Comparison of ENCODE assay signal across 30 cellular contexts in genomic region chr20:52814371-52814770, GRCh38.
"Had no signal": no experiment of that assay in that cellular context is flagged by ENCODE, and none has a peak within 500 bp of the region (broad histone marks: within the 10 kb centered on the region; RNA-seq: fewer than 3 reads in every experiment).

No MANE protein-coding gene starts in this region.

- H3K9me3 ChIP-seq: left lung, lower lobe of right lung, pancreas, prostate gland, suprapubic skin, thoracic aorta, tibial artery, upper lobe of right lung, uterus had no signal

- FAIRE-seq: islet of Langerhans, kidney, pancreas had no signal

- H3K27me3 ChIP-seq: pancreas, suprapubic skin, tibial artery, uterus had no signal

- H3K27ac ChIP-seq: left lung, lower lobe of right lung, pancreas, prostate gland, skin epidermis, suprapubic skin, thoracic aorta, tibial artery, upper lobe of right lung, uterus had no signal

- H3K36me3 ChIP-seq: left lung, lower lobe of right lung, pancreas, prostate gland, suprapubic skin, thoracic aorta, tibial artery, upper lobe of right lung, uterus had no signal

- DNase-seq: hypothalamus; immature natural killer cell; kidney; left colon; left lung; lower lobe of right lung; mammary epithelial cell; mesenchymal stem cell; naive thymus-derived CD8-positive, alpha-beta T cell; nucleus accumbens; pancreas; posterior cingulate gyrus; retina; right cardiac atrium; stimulated activated CD4-positive, alpha-beta T cell treated with anti-CD3 and anti-CD28 coated beads, Interleukin-12 subunit alpha, Interleukin-12 subunit beta, amount 100 ng/mL, for 4 hours; stimulated activated CD4-positive, alpha-beta T cell treated with anti-CD3 and anti-CD28 coated beads, Interleukin-15, amount 100 ng/mL, for 24 hours; stimulated activated CD4-positive, alpha-beta T cell treated with anti-CD3 and anti-CD28 coated beads, Interleukin-2, amount 100 ng/mL, for 24 hours; stimulated activated CD4-positive, alpha-beta T cell treated with anti-CD3 and anti-CD28 coated beads, Interleukin-4, amount 100 ng/mL, for 24 hours; stimulated activated naive CD4-positive, alpha-beta T cell; tibial artery; trophoblast cell; upper lobe of right lung; uterus had no signal

- H3K4me3 ChIP-seq: left lung, lower lobe of right lung, pancreas, prostate gland, skin epidermis, suprapubic skin, thoracic aorta, tibial artery, upper lobe of right lung, uterus had no signal

- H3K4me1 ChIP-seq: left lung, lower lobe of right lung, pancreas, prostate gland, suprapubic skin, tibial artery, upper lobe of right lung, uterus had no signal

- ATAC-seq: left colon; left lung; lower lobe of right lung; naive thymus-derived CD8-positive, alpha-beta T cell; pancreas; right cardiac atrium; sciatic nerve; stimulated activated effector memory CD8-positive, alpha-beta T cell treated with anti-CD3 and anti-CD28 coated beads, Interleukin-12 subunit alpha, Interleukin-12 subunit beta, amount 100 ng/mL, for 72 hours; upper lobe of right lung had no signal
